ENCODE assay signal across 1 cellular context in genomic region chr10:75111906-75112703, GRCh38.
A peak's percentile ranks its signal among the peaks of the same experiment; 100 is the strongest.
TF ChIP-seq lines count a peak whose summit lies in the region.

No MANE protein-coding gene starts in this region.

TF ChIP-seq in GM12878, 131 proteins besides CTCF, POLR2A, EP300 and RAD21 (continued from another document):
- 0 out of 2 replicates have a peak, but pooled peaks have one; percentile 9 for TF ChIP-seq NKRF (conservative IDR thresholded peaks at IDR 0.05)
- 0 out of 2 replicates have a peak, but pooled peaks have one; percentile 28 for TF ChIP-seq TAF1 (IDR thresholded peaks at IDR 0.05; ENCODE audit: borderline replicate concordance, low read depth, low read length)
- no peak for TF ChIP-seq BRCA1 (IDR thresholded peaks at IDR 0.05; ENCODE audit: low read depth, low read length)
- TF ChIP-seq E2F8 (IDR thresholded peaks at IDR 0.05; ENCODE audit: low read depth, partially characterized antibody): no peak
- TF ChIP-seq ATF7 (IDR thresholded peaks at IDR 0.05; ENCODE audit: low read depth): peak; percentile 47; the same call in 1 of the 2 replicates
- peak; percentile 12; the same call in 1 of the 2 replicates for TF ChIP-seq SMARCA5 (IDR thresholded peaks at IDR 0.05)
